ENCODE assay signal across 12 cellular contexts in genomic region chr1:156262461-156263287, GRCh38. TPM values are rescaled to one million over a fixed set of nuclear protein-coding genes. Genes with fewer than 3 reads are reported as not detected.
DNase-seq lines count a peak whose midpoint lies in the region; ATAC-seq, FAIRE-seq and TF ChIP-seq lines count a peak whose summit lies in the region.
"Had no signal": no experiment of that assay in that cellular context is flagged by ENCODE, and none has a peak within 500 bp of the region (broad histone marks: within the 10 kb centered on the region; RNA-seq: fewer than 3 reads in every experiment).

No MANE protein-coding gene starts in this region.

- no peaks in the 10 kb centered on the region for H3K9me3 ChIP-seq in A549
- H3K9me3 ChIP-seq in Caco-2: no peaks in the 10 kb centered on the region
- H3K9me3 ChIP-seq: neutrophil had no signal

- H3K36me3 ChIP-seq in Caco-2 (ENCODE audit: control insufficient read depth, insufficient read depth, low read length): peaks cover 16% of the 10 kb centered on the region

- no peak for TF ChIP-seq RAD21 in A549 (conservative IDR thresholded peaks at IDR 0.05 in 1 of 2, IDR thresholded peaks at IDR 0.05 in 1 of 2)

- H3K9me3 Mint-ChIP-seq in activated T-cell treated with anti-CD3 and anti-CD28 coated beads, Interleukin-2, amount 50 U/mL, for 72 hours: no peaks in the 10 kb centered on the region
- no peaks in the 10 kb centered on the region for H3K9me3 Mint-ChIP-seq in Caco-2 (ENCODE audit: unreplicated experiment)

- no peaks in the 10 kb centered on the region for H3K4me1 Mint-ChIP-seq in activated T-cell treated with anti-CD3 and anti-CD28 coated beads, Interleukin-2, amount 50 U/mL, for 72 hours (ENCODE audit: low read depth)
- no peaks in the 10 kb centered on the region for H3K4me1 Mint-ChIP-seq in Caco-2 (ENCODE audit: low read depth, unreplicated experiment)

- intact Hi-C loops in Caco-2 (cut with micrococcal nuclease; ENCODE audit: unreplicated experiment): no loop called here

- BruUV-seq in Caco-2 (replicated peaks; lab: Mats Ljungman, UMichigan): no TSS peak

- POLR2A ChIA-PET in A549 (lab: Yijun Ruan, JAX) (interaction anchor here (1.6 kb wide), 1 partner anchor 20 kb away, joined by 5 read pairs; the partner anchor contains the start of gene SMG5), Caco-2 (lab: Charles Lee) (no interaction called here)

- DNase-seq in A549 (ENCODE audit: low read depth in 1 of 2, low spot score in 1 of 2): peak in 1 of 2 experiments; percentile 68
- DNase-seq in H4 (ENCODE audit: low spot score): peak; percentile 50
- DNase-seq in activated T-cell treated with anti-CD3 and anti-CD28 coated beads, Interleukin-2, amount 50 U/mL, for 72 hours: no peak
- DNase-seq in fibroblast of the aortic adventitia (ENCODE audit: low read depth): peak; percentile 91
- no peak for DNase-seq in NCI-H2029 (lab: John Stamatoyannopoulos, UW)
- no peak for DNase-seq in NCI-H2107 treated with DMSO at 0.1 percent for 48 hours (lab: John Stamatoyannopoulos, UW; ENCODE audit: unreplicated experiment)
- DNase-seq in Caco-2: no peak
- DNase-seq: activated CD8-positive, alpha-beta memory T cell treated with anti-CD3 and anti-CD28 coated beads, Interleukin-2, amount 50 U/mL, for 4 hours; dermis blood vessel endothelial cell; T-helper 1 cell had no signal

- no peak for TF ChIP-seq CTCF in A549 (IDR thresholded peaks at IDR 0.05)
- TF ChIP-seq CTCF in fibroblast of the aortic adventitia (IDR thresholded peaks at IDR 0.05; ENCODE audit: insufficient read depth, low read length): no peak
- no peak for TF ChIP-seq CTCF in Caco-2 (IDR thresholded peaks at IDR 0.05; ENCODE audit: insufficient read depth in 1 of 2, low read depth in 1 of 2, low read length in 1 of 2, severe bottlenecking in 1 of 2, unreplicated experiment in 1 of 2)

- no peak overlapping the region for H3K27ac ChIP-seq in A549
- H3K27ac ChIP-seq: neutrophil had no signal

- H3K27ac Mint-ChIP-seq in activated T-cell treated with anti-CD3 and anti-CD28 coated beads, Interleukin-2, amount 50 U/mL, for 72 hours: peak overlapping the region; percentile 3
- no peak overlapping the region for H3K27ac Mint-ChIP-seq in Caco-2 (ENCODE audit: unreplicated experiment)

- CTCF ChIA-PET in A549 (lab: Yijun Ruan, JAX) (interaction anchor here (0.6 to 4.5 kb wide), 7 partner anchors 9 to 117 kb away, joined by 3 to 25 read pairs (median 5); partner anchors contain the start of gene BGLAP), Caco-2 (lab: Charles Lee) (no interaction called here)

- no peak for TF ChIP-seq EP300 in A549 (IDR thresholded peaks at IDR 0.05)

- H3K4me3 ChIP-seq in A549 (no peak overlapping the region), fibroblast of the aortic adventitia (ENCODE audit: low read depth, low read length) (no peak overlapping the region), Caco-2 (ENCODE audit: low read depth, low read length) (no peak overlapping the region)

- H3K36me3 Mint-ChIP-seq in activated T-cell treated with anti-CD3 and anti-CD28 coated beads, Interleukin-2, amount 50 U/mL, for 72 hours (ENCODE audit: insufficient read depth in 2 of 2): peaks cover 22 to 53% of the 10 kb centered on the region in 2 donors
- H3K36me3 Mint-ChIP-seq in Caco-2 (ENCODE audit: insufficient read depth, unreplicated experiment): peaks cover 88% of the 10 kb centered on the region

- H3K4me1 ChIP-seq in A549: peaks cover 15% of the 10 kb centered on the region
- no peaks in the 10 kb centered on the region for H3K4me1 ChIP-seq in Caco-2

- no peaks in the 10 kb centered on the region for H3K27me3 ChIP-seq in Caco-2 (replicated peaks; ENCODE audit: control insufficient read depth, insufficient read depth, low read length)
- H3K27me3 ChIP-seq: neutrophil had no signal

- H3K27me3 Mint-ChIP-seq in activated T-cell treated with anti-CD3 and anti-CD28 coated beads, Interleukin-2, amount 50 U/mL, for 72 hours (ENCODE audit: low read depth): no peaks in the 10 kb centered on the region
- H3K27me3 Mint-ChIP-seq in Caco-2 (ENCODE audit: insufficient read depth, unreplicated experiment): no peaks in the 10 kb centered on the region

- H3K4me2 ChIP-seq in A549: peak overlapping the region; percentile 30; the same call in 2 of the 3 replicates

- 62% methylated on average over 9 of the region's 9 CpGs for WGBS in A549 (ENCODE audit: missing lambda C conversion rate)

- no peak for FAIRE-seq in A549 (lab: Jason Lieb, UNC)

- ATAC-seq in A549 (peak; percentile 31 to 56; a peak in 4 of 6 replicates), HG03571 (IDR thresholded peaks at IDR 0.05; ENCODE audit: unreplicated experiment) (no peak)
- peak; percentile 72 to 74 for ATAC-seq in activated T-cell treated with anti-CD3 and anti-CD28 coated beads, Interleukin-2, amount 50 U/mL, for 72 hours (replicated peaks in 1 of 2)

- no peak overlapping the region for H3K4me3 Mint-ChIP-seq in activated T-cell treated with anti-CD3 and anti-CD28 coated beads, Interleukin-2, amount 50 U/mL, for 72 hours
- no peak overlapping the region for H3K4me3 Mint-ChIP-seq in Caco-2 (ENCODE audit: unreplicated experiment)

- no peak for TF ChIP-seq POLR2A in A549 (IDR thresholded peaks at IDR 0.05; ENCODE audit: low read length)

TF ChIP-seq in A549, 52 proteins besides CTCF, POLR2A, EP300 and RAD21:
- no peak for TF ChIP-seq JUN (IDR thresholded peaks at IDR 0.05)
- TF ChIP-seq, protein P1, sequence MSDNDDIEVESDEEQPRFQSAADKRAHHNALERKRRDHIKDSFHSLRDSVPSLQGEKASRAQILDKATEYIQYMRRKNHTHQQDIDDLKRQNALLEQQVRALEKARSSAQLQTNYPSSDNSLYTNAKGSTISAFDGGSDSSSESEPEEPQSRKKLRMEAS (IDR thresholded peaks at IDR 0.05): 0 out of 2 replicates have a peak, but pooled peaks have one; percentile 23

RNA-seq across cellular contexts. Expression of gene PAQR6, which starts 14.8 kb away (rescaled TPM):
- 2.4 and 2.8 TPM in 2 replicates for polyA plus RNA-seq in A549 (2011; rRNA removed)
- polyA plus RNA-seq in A549 (2012; cell fraction: cytosol; rRNA removed): 2.1 and 3.1 TPM in 2 replicates
- polyA plus RNA-seq in A549 (2012; cell fraction: nucleus; rRNA removed): 42.4 and 46.8 TPM in 2 replicates
- polyA plus RNA-seq in A549 (2017; fragmentation: RNase III; extraction: RNeasy Plus Mini Kit Qiagen cat#74134 plus additional on column Dnase treatment): 5.6 to 10.6 TPM (median 8.6 TPM) in 3 replicates
- polyA minus RNA-seq in A549 (2011; rRNA and poly(A)+ RNA removed): 0.29 and 1.1 TPM in 2 replicates
- total RNA-seq in H4 (2014; rRNA removed; shearing (Covaris generic)): 0.50 and 1.0 TPM in 2 replicates
- 10 to 100 TPM in 1 of 2 donors, 1 to 10 TPM in 1; 9.6 to 10.4 TPM for total RNA-seq in activated T-cell treated with anti-CD3 and anti-CD28 coated beads, Interleukin-2, amount 50 U/mL, for 72 hours
- total RNA-seq in fibroblast of the aortic adventitia (ENCODE audit: low replicate concordance): 0.63 TPM in 1 of 2 replicates, not detected in the other
- 4.1 and 4.6 TPM in 2 replicates for total RNA-seq in Caco-2 (2022)

RNA-seq across cellular contexts. Expression of gene SMG5, which starts 20.0 kb away (rescaled TPM):
- polyA plus RNA-seq in A549 (2011; rRNA removed) (25.6 and 38.0 TPM in 2 replicates), A549 (2017; fragmentation: RNase III; extraction: RNeasy Plus Mini Kit Qiagen cat#74134 plus additional on column Dnase treatment) (46.4 to 51.5 TPM (median 48.7 TPM) in 3 replicates)
- 23.1 and 30.8 TPM in 2 replicates for polyA plus RNA-seq in A549 (2012; cell fraction: cytosol; rRNA removed)
- polyA plus RNA-seq in A549 (2012; cell fraction: nucleus; rRNA removed): 104 and 114 TPM in 2 replicates
- 28.4 and 34.6 TPM in 2 replicates for polyA minus RNA-seq in A549 (2011; rRNA and poly(A)+ RNA removed)
- total RNA-seq in H4 (2014; rRNA removed; shearing (Covaris generic)): 39.9 and 45.9 TPM in 2 replicates
- 10 to 100 TPM; 77.0 to 79.7 TPM for total RNA-seq in activated T-cell treated with anti-CD3 and anti-CD28 coated beads, Interleukin-2, amount 50 U/mL, for 72 hours
- total RNA-seq in fibroblast of the aortic adventitia (ENCODE audit: low replicate concordance) (29.9 and 43.3 TPM in 2 replicates), Caco-2 (2022) (146 and 155 TPM in 2 replicates)

RNA-seq across cellular contexts. Expression of gene BGLAP, which starts 20.7 kb away (rescaled TPM):
- polyA plus RNA-seq in A549 (2011; rRNA removed) (0.12 and 0.42 TPM in 2 replicates), A549 (2017; fragmentation: RNase III; extraction: RNeasy Plus Mini Kit Qiagen cat#74134 plus additional on column Dnase treatment) (0.23 to 0.30 TPM in 2 of 3 replicates, not detected in the other)
- polyA plus RNA-seq in A549 (2012; cell fraction: cytosol; rRNA removed): 0.53 and 0.56 TPM in 2 replicates
- polyA plus RNA-seq in A549 (2012; cell fraction: nucleus; rRNA removed): 3.5 and 4.8 TPM in 2 replicates
- 0.54 TPM in 1 of 2 replicates, not detected in the other for polyA minus RNA-seq in A549 (2011; rRNA and poly(A)+ RNA removed)
- 0.08 TPM in 1 of 2 replicates, not detected in the other for total RNA-seq in H4 (2014; rRNA removed; shearing (Covaris generic))
- total RNA-seq in activated T-cell treated with anti-CD3 and anti-CD28 coated beads, Interleukin-2, amount 50 U/mL, for 72 hours: 1 to 10 TPM; 6.8 to 7.4 TPM
- total RNA-seq in fibroblast of the aortic adventitia (ENCODE audit: low replicate concordance) (0.18 TPM in 1 of 2 replicates, not detected in the other), Caco-2 (2022) (1.3 and 2.0 TPM in 2 replicates)
- total RNA-seq: dermis blood vessel endothelial cell had no signal

RNA-seq across cellular contexts. Expression of gene TMEM79, which starts 21.5 kb away (rescaled TPM):
- polyA plus RNA-seq in A549 (2011; rRNA removed): 7.2 and 7.5 TPM in 2 replicates
- 12.3 and 13.1 TPM in 2 replicates for polyA plus RNA-seq in A549 (2012; cell fraction: cytosol; rRNA removed)
- polyA plus RNA-seq in A549 (2012; cell fraction: nucleus; rRNA removed): 23.9 and 26.7 TPM in 2 replicates
- 5.7 to 6.3 TPM (median 6.3 TPM) in 3 replicates for polyA plus RNA-seq in A549 (2017; fragmentation: RNase III; extraction: RNeasy Plus Mini Kit Qiagen cat#74134 plus additional on column Dnase treatment)
- 6.4 TPM in 2 replicates for polyA minus RNA-seq in A549 (2011; rRNA and poly(A)+ RNA removed)
- 1.4 and 7.3 TPM in 2 replicates for total RNA-seq in H4 (2014; rRNA removed; shearing (Covaris generic))
- 10 to 100 TPM; 18.7 to 23.9 TPM for total RNA-seq in activated T-cell treated with anti-CD3 and anti-CD28 coated beads, Interleukin-2, amount 50 U/mL, for 72 hours
- total RNA-seq in fibroblast of the aortic adventitia (ENCODE audit: low replicate concordance): 1.4 and 2.1 TPM in 2 replicates
- total RNA-seq in Caco-2 (2022): 9.5 and 10.7 TPM in 2 replicates

RNA-seq across cellular contexts. Expression of gene GLMP, which starts 32.8 kb away (rescaled TPM):
- polyA plus RNA-seq in A549 (2011; rRNA removed) (12.4 and 16.9 TPM in 2 replicates), A549 (2017; fragmentation: RNase III; extraction: RNeasy Plus Mini Kit Qiagen cat#74134 plus additional on column Dnase treatment) (23.0 to 32.5 TPM (median 29.0 TPM) in 3 replicates)
- 17.2 and 23.4 TPM in 2 replicates for polyA plus RNA-seq in A549 (2012; cell fraction: cytosol; rRNA removed)
- polyA plus RNA-seq in A549 (2012; cell fraction: nucleus; rRNA removed): 24.1 and 24.6 TPM in 2 replicates
- polyA minus RNA-seq in A549 (2011; rRNA and poly(A)+ RNA removed): 11.4 and 11.5 TPM in 2 replicates
- 81.7 and 84.6 TPM in 2 replicates for total RNA-seq in H4 (2014; rRNA removed; shearing (Covaris generic))
- total RNA-seq in activated T-cell treated with anti-CD3 and anti-CD28 coated beads, Interleukin-2, amount 50 U/mL, for 72 hours: 10 to 100 TPM; 14.9 to 19.0 TPM
- total RNA-seq in fibroblast of the aortic adventitia (ENCODE audit: low replicate concordance) (62.4 and 71.5 TPM in 2 replicates), Caco-2 (2022) (63.9 and 74.4 TPM in 2 replicates)

Comparison
In these comparisons a context has a peak if more than half of its experiments do, and no peak if none do; other contexts are left out.
1. DNase-seq: peak in H4 (single experiment) and fibroblast of the aortic adventitia (single experiment); none in activated T-cell treated with anti-CD3 and anti-CD28 coated beads, Interleukin-2, amount 50 U/mL, for 72 hours (0 of 2), NCI-H2029 (single experiment), NCI-H2107 treated with DMSO at 0.1 percent for 48 hours (single experiment) and Caco-2 (0 of 2).